24 cellular contexts compared by ENCODE assay signal in genomic region chr18:70991577-70991976, GRCh38.
DNase-seq lines count a peak whose midpoint lies in the region; ATAC-seq and TF ChIP-seq lines count a peak whose summit lies in the region.
"Had no signal": no experiment of that assay in that cellular context is flagged by ENCODE, and none has a peak within 500 bp of the region (broad histone marks: within the 10 kb centered on the region; RNA-seq: fewer than 3 reads in every experiment).

No MANE protein-coding gene starts in this region.

- H3K9me3 ChIP-seq in RWPE2 (ENCODE audit: severe bottlenecking): no peaks in the 10 kb centered on the region
- H3K9me3 ChIP-seq: A549 had no signal

- no peak overlapping the region for H3K4me3 ChIP-seq in RWPE2 (ENCODE audit: severe bottlenecking)
- H3K4me3 ChIP-seq: A549, BLaER1, GM12878, K562, PC-9 had no signal

- no peaks in the 10 kb centered on the region for H3K27me3 ChIP-seq in RWPE2 (ENCODE audit: insufficient read depth, poor library complexity, severe bottlenecking)
- H3K27me3 ChIP-seq: BLaER1 had no signal

- H3K27me3 Mint-ChIP-seq in stimulated activated naive B cell treated with anti-CD40 and anti-IgM and Interleukin-4, amounts not matched to agents 10 μg/mL and 1 μg/mL and 100 μg/mL, for 72 hours: no peaks in the 10 kb centered on the region
- H3K27me3 Mint-ChIP-seq in Calu3 (ENCODE audit: unreplicated experiment): no peaks in the 10 kb centered on the region
- H3K27me3 Mint-ChIP-seq: CD4-positive, alpha-beta T cell had no signal

- TF ChIP-seq CTCF in RWPE2 (IDR thresholded peaks at IDR 0.05; ENCODE audit: poor library complexity, severe bottlenecking): no peak
- TF ChIP-seq CTCF in Calu3 (IDR thresholded peaks at IDR 0.05; ENCODE audit: unreplicated experiment): no peak

- H3K36me3 ChIP-seq in RWPE2 (ENCODE audit: low read depth): no peaks in the 10 kb centered on the region
- H3K36me3 ChIP-seq: BLaER1 had no signal

- H3K9me3 Mint-ChIP-seq in stimulated activated naive B cell treated with anti-CD40 and anti-IgM and Interleukin-4, amounts not matched to agents 10 μg/mL and 1 μg/mL and 100 μg/mL, for 72 hours: peaks cover 11 to 13% of the 10 kb centered on the region in 2 donors
- peaks cover 16% of the 10 kb centered on the region for H3K9me3 Mint-ChIP-seq in Calu3 (ENCODE audit: low read depth, unreplicated experiment)

- H3K27ac ChIP-seq in RWPE2 (ENCODE audit: poor library complexity, severe bottlenecking): no peak overlapping the region
- H3K27ac ChIP-seq: A549, BLaER1, PC-9, RWPE1 had no signal

- no peaks in the 10 kb centered on the region for H3K4me1 Mint-ChIP-seq in stimulated activated naive B cell treated with anti-CD40 and anti-IgM and Interleukin-4, amounts not matched to agents 10 μg/mL and 1 μg/mL and 100 μg/mL, for 72 hours
- H3K4me1 Mint-ChIP-seq in Calu3 (ENCODE audit: low read depth, unreplicated experiment): peaks cover 20% of the 10 kb centered on the region

- no TSS peak for BruUV-seq in Calu3 (replicated peaks; lab: Mats Ljungman, UMichigan)

- CTCF ChIA-PET in Calu3 (lab: Charles Lee): no interaction called here

- H3K4me3 Mint-ChIP-seq in stimulated activated naive B cell treated with anti-CD40 and anti-IgM and Interleukin-4, amounts not matched to agents 10 μg/mL and 1 μg/mL and 100 μg/mL, for 72 hours: no peak overlapping the region
- no peak overlapping the region for H3K4me3 Mint-ChIP-seq in Calu3 (ENCODE audit: low read depth, unreplicated experiment)
- H3K4me3 Mint-ChIP-seq: CD4-positive, alpha-beta T cell; H9; HFFc6 had no signal

- ATAC-seq in RWPE2 (ENCODE audit: low read depth): peak; percentile 75
- no peak for ATAC-seq in stimulated activated naive B cell treated with anti-CD40 and anti-IgM and Interleukin-4, amounts not matched to agents 10 μg/mL and 1 μg/mL and 100 μg/mL, for 72 hours (replicated peaks)
- ATAC-seq: A549, GM12878, K562 had no signal

- H3K27ac Mint-ChIP-seq in stimulated activated naive B cell treated with anti-CD40 and anti-IgM and Interleukin-4, amounts not matched to agents 10 μg/mL and 1 μg/mL and 100 μg/mL, for 72 hours: no peak overlapping the region
- H3K27ac Mint-ChIP-seq in Calu3 (ENCODE audit: unreplicated experiment): no peak overlapping the region
- H3K27ac Mint-ChIP-seq: CD4-positive, alpha-beta T cell; H9; HFFc6 had no signal

- H3K4me1 ChIP-seq in RWPE2 (ENCODE audit: insufficient read depth, poor library complexity, severe bottlenecking): peaks cover 14% of the 10 kb centered on the region
- H3K4me1 ChIP-seq: A549, BLaER1 had no signal

- no peaks in the 10 kb centered on the region for H3K36me3 Mint-ChIP-seq in stimulated activated naive B cell treated with anti-CD40 and anti-IgM and Interleukin-4, amounts not matched to agents 10 μg/mL and 1 μg/mL and 100 μg/mL, for 72 hours
- H3K36me3 Mint-ChIP-seq in Calu3 (ENCODE audit: insufficient read depth, unreplicated experiment): peaks cover 5% of the 10 kb centered on the region

- DNase-seq in HS-5 (ENCODE audit: low read depth): peak; percentile 24
- no peak for DNase-seq in RWPE2 (ENCODE audit: low spot score)
- DNase-seq in dermis blood vessel endothelial cell: peak; percentile 33
- peak; percentile 14 for DNase-seq in fibroblast of the conjunctiva (ENCODE audit: low read depth)
- no peak for DNase-seq in stimulated activated naive B cell treated with anti-CD40 and anti-IgM and Interleukin-4, amounts not matched to agents 10 μg/mL and 1 μg/mL and 100 μg/mL, for 72 hours
- no peak for DNase-seq in NCI-H1930 (lab: John Stamatoyannopoulos, UW)
- DNase-seq in NOMO-1 treated with DMSO at 0.1 percent for 48 hours (lab: John Stamatoyannopoulos, UW; ENCODE audit: unreplicated experiment): no peak
- no peak for DNase-seq in Calu3
- DNase-seq: CD4-positive, alpha-beta T cell; COR-L47; DND-41; H9; HFFc6; NCI-H1092 treated with DMSO at 0.1 percent for 48 hours; NCI-H1436 treated with DMSO at 0.1 percent for 48 hours; NCI-H2029; NCI-H345; NCI-H526; PC-9 had no signal

- intact Hi-C loops in Calu3 (cut with micrococcal nuclease; ENCODE audit: unreplicated experiment): no loop called here

Comparison
In these comparisons a context has a peak if more than half of its experiments do, and no peak if none do; other contexts are left out.
1. DNase-seq: peak in HS-5 (single experiment), dermis blood vessel endothelial cell (single experiment) and fibroblast of the conjunctiva (single experiment); none in RWPE2 (single experiment), stimulated activated naive B cell treated with anti-CD40 and anti-IgM and Interleukin-4, amounts not matched to agents 10 μg/mL and 1 μg/mL and 100 μg/mL, for 72 hours (single experiment), NCI-H1930 (0 of 2), NOMO-1 treated with DMSO at 0.1 percent for 48 hours (single experiment) and Calu3 (single experiment).